ENCODE assay signal across 28 cellular contexts in genomic region chr21:21151231-21151630, GRCh38.
"Had no signal": no experiment of that assay in that cellular context is flagged by ENCODE, and none has a peak within 500 bp of the region (broad histone marks: within the 10 kb centered on the region; RNA-seq: fewer than 3 reads in every experiment).

No MANE protein-coding gene starts in this region.

- H3K27me3 ChIP-seq: colonic mucosa, dorsolateral prefrontal cortex, esophagus muscularis mucosa, esophagus squamous epithelium, foreskin keratinocyte, gastrocnemius medialis, gastroesophageal sphincter, heart left ventricle, heart right ventricle had no signal

- H3K27ac Mint-ChIP-seq: dendritic cell treated with granulocyte-macrophage colony-stimulating factor and Interleukin-4, amounts not matched to agents 40 ng/mL and 50 ng/mL, for 4 days; effector memory CD8-positive, alpha-beta T cell; endodermal cell had no signal

- H3K9me3 ChIP-seq: colonic mucosa, esophagus muscularis mucosa, esophagus squamous epithelium, gastrocnemius medialis, gastroesophageal sphincter, heart left ventricle had no signal

- H3K36me3 ChIP-seq: colonic mucosa, esophagus muscularis mucosa, esophagus squamous epithelium, gastrocnemius medialis, gastroesophageal sphincter, heart left ventricle, heart right ventricle had no signal

- H3K27me3 Mint-ChIP-seq: dendritic cell treated with granulocyte-macrophage colony-stimulating factor and Interleukin-4, amounts not matched to agents 40 ng/mL and 50 ng/mL, for 4 days; effector memory CD8-positive, alpha-beta T cell had no signal

- H3K4me3 Mint-ChIP-seq: dendritic cell treated with granulocyte-macrophage colony-stimulating factor and Interleukin-4, amounts not matched to agents 40 ng/mL and 50 ng/mL, for 4 days; effector memory CD8-positive, alpha-beta T cell; endodermal cell had no signal

- H3K9me3 Mint-ChIP-seq: endodermal cell had no signal

- H3K27ac ChIP-seq: colonic mucosa, coronary artery, dorsolateral prefrontal cortex, epithelial cell of prostate, esophagus muscularis mucosa, esophagus squamous epithelium, foreskin keratinocyte, gastrocnemius medialis, gastroesophageal sphincter, heart left ventricle, heart right ventricle had no signal

- DNase-seq: colonic mucosa; cortex of kidney; dermis blood vessel endothelial cell; dorsolateral prefrontal cortex; effector CD4-positive, alpha-beta T cell; effector CD8-positive, alpha-beta T cell; effector memory CD4-positive, alpha-beta T cell; effector memory CD8-positive, alpha-beta T cell; endodermal cell; erythroblast; esophagus squamous epithelium; foreskin fibroblast; foreskin keratinocyte; foreskin melanocyte; gastrocnemius medialis; glutamatergic neuron; head of caudate nucleus; heart left ventricle; heart right ventricle had no signal

- FAIRE-seq: colon, endometrium, endothelial cell of umbilical vein had no signal

- H3K4me3 ChIP-seq: colonic mucosa, coronary artery, dorsolateral prefrontal cortex, esophagus muscularis mucosa, esophagus squamous epithelium, gastrocnemius medialis, gastroesophageal sphincter, heart left ventricle, heart right ventricle had no signal

- H3K4me1 Mint-ChIP-seq: endodermal cell had no signal

- ATAC-seq: effector memory CD8-positive, alpha-beta T cell; esophagus mucosa; foreskin keratinocyte; gastrocnemius medialis; gastroesophageal sphincter; heart left ventricle; heart right ventricle had no signal

- H3K4me1 ChIP-seq: colonic mucosa, esophagus muscularis mucosa, esophagus squamous epithelium, foreskin keratinocyte, gastrocnemius medialis, gastroesophageal sphincter, heart left ventricle, heart right ventricle had no signal
